38 cellular contexts compared by ENCODE assay signal in genomic region chr11:91820709-91821108, GRCh38.
"Had no signal": no experiment of that assay in that cellular context is flagged by ENCODE, and none has a peak within 500 bp of the region (broad histone marks: within the 10 kb centered on the region; RNA-seq: fewer than 3 reads in every experiment).

No MANE protein-coding gene starts in this region.

- H3K36me3 Mint-ChIP-seq: activated naive CD4-positive, alpha-beta T cell treated with anti-CD3 and anti-CD28 coated beads, Interleukin-2, amount 10 ng/mL, durations not matched to agents 7 days and 5 days; activated naive CD4-positive, alpha-beta T cell treated with anti-CD3 and anti-CD28 coated beads, Interleukin-2, amount 50 U/mL, for 24 hours; activated naive CD4-positive, alpha-beta T cell treated with anti-CD3 and anti-CD28 coated beads, Interleukin-2, amount 50 U/mL, for 72 hours; activated naive CD8-positive, alpha-beta T cell; activated naive CD8-positive, alpha-beta T cell treated with anti-CD3 and anti-CD28 coated beads for 36 hours; activated naive CD8-positive, alpha-beta T cell treated with anti-CD3 and anti-CD28 coated beads, Interleukin-2, amount 10 ng/mL, durations not matched to agents 7 days and 5 days; brain had no signal

- FAIRE-seq: astrocyte, bronchial epithelial cell had no signal

- H3K4me3 Mint-ChIP-seq: activated naive CD4-positive, alpha-beta T cell treated with anti-CD3 and anti-CD28 coated beads for 36 hours; activated naive CD4-positive, alpha-beta T cell treated with anti-CD3 and anti-CD28 coated beads, Interleukin-2, amount 10 ng/mL, durations not matched to agents 7 days and 5 days; activated naive CD4-positive, alpha-beta T cell treated with anti-CD3 and anti-CD28 coated beads, Interleukin-2, amount 50 U/mL, for 24 hours; activated naive CD8-positive, alpha-beta T cell; activated naive CD8-positive, alpha-beta T cell treated with anti-CD3 and anti-CD28 coated beads for 36 hours; activated naive CD8-positive, alpha-beta T cell treated with anti-CD3 and anti-CD28 coated beads, Interleukin-2, amount 10 ng/mL, durations not matched to agents 7 days and 5 days; activated naive CD8-positive, alpha-beta T cell treated with anti-CD3 and anti-CD28 coated beads, Interleukin-2, amount 50 U/mL, for 24 hours; activated T-cell treated with anti-CD3 and anti-CD28 coated beads, Interleukin-2, amount 50 U/mL, for 24 hours; activated T-cell treated with anti-CD3 and anti-CD28 coated beads, Interleukin-2, amount 50 U/mL, for 4 hours; activated T-cell treated with anti-CD3 and anti-CD28 coated beads, Interleukin-2, amount 50 U/mL, for 72 hours; activated T-helper 1 cell treated with anti-CD3 and anti-CD28 coated beads, Interleukin-12 subunit alpha, Interleukin-12 subunit beta, Interleukin-2, Interleukin-4 antibody, amounts not matched to agents 30 ng/mL and 10 ng/mL and 1 ng/mL, durations not matched to agents 14 hours and 24 hours and 36 hours; activated T-helper 17 cell treated with anti-CD3 and anti-CD28 coated beads, Interleukin-2, amount 50 U/mL, for 72 hours; brain; central memory CD8-positive, alpha-beta T cell had no signal

- H3K4me1 ChIP-seq: adrenal gland, ascending aorta, body of pancreas, breast epithelium had no signal

- H3K4me1 Mint-ChIP-seq: activated naive CD4-positive, alpha-beta T cell treated with anti-CD3 and anti-CD28 coated beads, Interleukin-2, amount 10 ng/mL, durations not matched to agents 7 days and 5 days; activated naive CD4-positive, alpha-beta T cell treated with anti-CD3 and anti-CD28 coated beads, Interleukin-2, amount 50 U/mL, for 24 hours; activated naive CD8-positive, alpha-beta T cell treated with anti-CD3 and anti-CD28 coated beads for 36 hours; activated naive CD8-positive, alpha-beta T cell treated with anti-CD3 and anti-CD28 coated beads, Interleukin-2, amount 10 ng/mL, durations not matched to agents 7 days and 5 days; activated naive CD8-positive, alpha-beta T cell treated with anti-CD3 and anti-CD28 coated beads, Interleukin-2, amount 50 U/mL, for 24 hours; activated T-helper 17 cell treated with anti-CD3 and anti-CD28 coated beads, Interleukin-2, amount 50 U/mL, for 72 hours; central memory CD8-positive, alpha-beta T cell had no signal

- DNase-seq: activated effector memory CD4-positive, alpha-beta T cell treated with anti-CD3 and anti-CD28 coated beads, Interleukin-2, amount 50 U/mL, for 16 hours; activated effector memory CD4-positive, alpha-beta T cell treated with Interleukin-2 at 50 U/mL for 16 hours; activated gamma-delta T cell; activated gamma-delta T cell treated with Interleukin-2 at 50 U/mL for 16 hours; activated naive CD4-positive, alpha-beta T cell; activated naive CD4-positive, alpha-beta T cell treated with anti-CD3 and anti-CD28 coated beads for 36 hours; activated naive CD4-positive, alpha-beta T cell treated with anti-CD3 and anti-CD28 coated beads, Interleukin-2, amount 10 ng/mL, durations not matched to agents 7 days and 5 days; activated naive CD4-positive, alpha-beta T cell treated with anti-CD3 and anti-CD28 coated beads, Interleukin-2, amount 50 U/mL, for 16 hours; activated naive CD4-positive, alpha-beta T cell treated with Interleukin-2 at 50 U/mL for 16 hours; activated naive CD8-positive, alpha-beta T cell treated with anti-CD3 and anti-CD28 coated beads for 36 hours; activated naive CD8-positive, alpha-beta T cell treated with anti-CD3 and anti-CD28 coated beads, Interleukin-2, amount 10 ng/mL, durations not matched to agents 7 days and 5 days; activated naive CD8-positive, alpha-beta T cell treated with anti-CD3 and anti-CD28 coated beads, Interleukin-2, amount 50 U/mL, for 24 hours; activated T-cell treated with anti-CD3 and anti-CD28 coated beads, Interleukin-2, amount 50 U/mL, for 24 hours; activated T-cell treated with anti-CD3 and anti-CD28 coated beads, Interleukin-2, amount 50 U/mL, for 4 hours; activated T-cell treated with anti-CD3 and anti-CD28 coated beads, Interleukin-2, amount 50 U/mL, for 48 hours; activated T-cell treated with anti-CD3 and anti-CD28 coated beads, Interleukin-2, amount 50 U/mL, for 72 hours; adrenal gland; amniotic stem cell; amygdala; anterior cingulate cortex; aorta; body of pancreas; brain microvascular endothelial cell; central memory CD4-positive, alpha-beta T cell; cerebellar nuclear complex had no signal

- H3K27ac Mint-ChIP-seq: activated naive CD4-positive, alpha-beta T cell treated with anti-CD3 and anti-CD28 coated beads for 36 hours; activated naive CD4-positive, alpha-beta T cell treated with anti-CD3 and anti-CD28 coated beads, Interleukin-2, amount 10 ng/mL, durations not matched to agents 7 days and 5 days; activated naive CD4-positive, alpha-beta T cell treated with anti-CD3 and anti-CD28 coated beads, Interleukin-2, amount 50 U/mL, for 24 hours; activated naive CD4-positive, alpha-beta T cell treated with anti-CD3 and anti-CD28 coated beads, Interleukin-2, amount 50 U/mL, for 72 hours; activated naive CD8-positive, alpha-beta T cell; activated naive CD8-positive, alpha-beta T cell treated with anti-CD3 and anti-CD28 coated beads for 36 hours; activated naive CD8-positive, alpha-beta T cell treated with anti-CD3 and anti-CD28 coated beads, Interleukin-2, amount 10 ng/mL, durations not matched to agents 7 days and 5 days; activated naive CD8-positive, alpha-beta T cell treated with anti-CD3 and anti-CD28 coated beads, Interleukin-2, amount 50 U/mL, for 24 hours; activated T-cell treated with anti-CD3 and anti-CD28 coated beads, Interleukin-2, amount 50 U/mL, for 24 hours; activated T-cell treated with anti-CD3 and anti-CD28 coated beads, Interleukin-2, amount 50 U/mL, for 72 hours; activated T-helper 1 cell treated with anti-CD3 and anti-CD28 coated beads, Interleukin-12 subunit alpha, Interleukin-12 subunit beta, Interleukin-2, Interleukin-4 antibody, amounts not matched to agents 30 ng/mL and 10 ng/mL and 1 ng/mL, durations not matched to agents 14 hours and 24 hours and 36 hours; activated T-helper 17 cell treated with anti-CD3 and anti-CD28 coated beads, Interleukin-2, amount 50 U/mL, for 72 hours; activated T-helper 2 cell treated with anti-CD3 and anti-CD28 coated beads, Interferon-gamma antibody, Interleukin-2, Interleukin-4, amounts not matched to agents 10 μg/mL and 5 μg/mL and 100 μg/mL, durations not matched to agents 14 hours and 24 hours and 36 hours; brain had no signal

- H3K4me3 ChIP-seq: adrenal gland, ascending aorta, body of pancreas, breast epithelium, cardiac muscle cell had no signal

- H3K27me3 ChIP-seq: adrenal gland, ascending aorta, body of pancreas, brain microvascular endothelial cell, breast epithelium, cardiac muscle cell had no signal

- H3K27ac ChIP-seq: adrenal gland, ascending aorta, body of pancreas, brain microvascular endothelial cell, breast epithelium, cardiac muscle cell had no signal

- H3K36me3 ChIP-seq: adrenal gland, ascending aorta, brain microvascular endothelial cell, breast epithelium, cardiac muscle cell had no signal

- ATAC-seq: activated naive CD4-positive, alpha-beta T cell treated with anti-CD3 and anti-CD28 coated beads, Interleukin-2, amount 50 U/mL, for 72 hours; activated naive CD8-positive, alpha-beta T cell treated with anti-CD3 and anti-CD28 coated beads, Interleukin-2, amount 50 U/mL, for 24 hours; activated T-cell treated with anti-CD3 and anti-CD28 coated beads, Interleukin-2, amount 50 U/mL, for 4 hours; activated T-cell treated with anti-CD3 and anti-CD28 coated beads, Interleukin-2, amount 50 U/mL, for 72 hours; activated T-helper 17 cell treated with anti-CD3 and anti-CD28 coated beads, Interleukin-2, amount 50 U/mL, for 72 hours; body of pancreas had no signal

- H3K9me3 Mint-ChIP-seq: activated naive CD4-positive, alpha-beta T cell treated with anti-CD3 and anti-CD28 coated beads, Interleukin-2, amount 10 ng/mL, durations not matched to agents 7 days and 5 days; activated naive CD4-positive, alpha-beta T cell treated with anti-CD3 and anti-CD28 coated beads, Interleukin-2, amount 50 U/mL, for 24 hours; activated naive CD8-positive, alpha-beta T cell treated with anti-CD3 and anti-CD28 coated beads for 36 hours; activated naive CD8-positive, alpha-beta T cell treated with anti-CD3 and anti-CD28 coated beads, Interleukin-2, amount 10 ng/mL, durations not matched to agents 7 days and 5 days; activated naive CD8-positive, alpha-beta T cell treated with anti-CD3 and anti-CD28 coated beads, Interleukin-2, amount 50 U/mL, for 24 hours; activated T-cell treated with anti-CD3 and anti-CD28 coated beads, Interleukin-2, amount 50 U/mL, for 4 hours; activated T-helper 1 cell treated with anti-CD3 and anti-CD28 coated beads, Interleukin-12 subunit alpha, Interleukin-12 subunit beta, Interleukin-2, Interleukin-4 antibody, amounts not matched to agents 30 ng/mL and 10 ng/mL and 1 ng/mL, durations not matched to agents 14 hours and 24 hours and 36 hours; activated T-helper 2 cell treated with anti-CD3 and anti-CD28 coated beads, Interferon-gamma antibody, Interleukin-2, Interleukin-4, amounts not matched to agents 10 μg/mL and 5 μg/mL and 100 μg/mL, durations not matched to agents 14 hours and 24 hours and 36 hours; brain had no signal

- H3K27me3 Mint-ChIP-seq: activated naive CD4-positive, alpha-beta T cell treated with anti-CD3 and anti-CD28 coated beads, Interleukin-2, amount 10 ng/mL, durations not matched to agents 7 days and 5 days; activated naive CD4-positive, alpha-beta T cell treated with anti-CD3 and anti-CD28 coated beads, Interleukin-2, amount 50 U/mL, for 24 hours; activated naive CD8-positive, alpha-beta T cell; activated naive CD8-positive, alpha-beta T cell treated with anti-CD3 and anti-CD28 coated beads for 36 hours; activated naive CD8-positive, alpha-beta T cell treated with anti-CD3 and anti-CD28 coated beads, Interleukin-2, amount 10 ng/mL, durations not matched to agents 7 days and 5 days; activated naive CD8-positive, alpha-beta T cell treated with anti-CD3 and anti-CD28 coated beads, Interleukin-2, amount 50 U/mL, for 24 hours; activated T-cell treated with anti-CD3 and anti-CD28 coated beads, Interleukin-2, amount 50 U/mL, for 24 hours; activated T-helper 17 cell treated with anti-CD3 and anti-CD28 coated beads, Interleukin-2, amount 50 U/mL, for 72 hours; brain; central memory CD8-positive, alpha-beta T cell had no signal

- H3K9me3 ChIP-seq: adrenal gland, ascending aorta, body of pancreas, breast epithelium had no signal
